Comparison of ENCODE assay signal across 8 cellular contexts in genomic region chr11:65262775-65263174, GRCh38. TPM values are rescaled to one million over a fixed set of nuclear protein-coding genes. Genes with fewer than 3 reads are reported as not detected.
A peak's percentile ranks its signal among the peaks of the same experiment; 100 is the strongest.
DNase-seq lines count a peak whose midpoint lies in the region; ATAC-seq and TF ChIP-seq lines count a peak whose summit lies in the region.

No MANE protein-coding gene starts in this region.

- H3K27ac ChIP-seq in CD4-positive, CD25-positive, alpha-beta regulatory T cell (ENCODE audit: insufficient read depth, low read length, poor library complexity, severe bottlenecking): peak overlapping the region; percentile 94

- H3K27me3 ChIP-seq in CD4-positive, CD25-positive, alpha-beta regulatory T cell (ENCODE audit: control insufficient read depth, insufficient read depth, low read length): no peaks in the 10 kb centered on the region

- intact Hi-C loops in natural killer cell (cut with micrococcal nuclease): no loop called here

- peak overlapping the region; percentile 92 for H3K4me3 ChIP-seq in CD4-positive, CD25-positive, alpha-beta regulatory T cell (ENCODE audit: low read depth, low read length)
- H3K4me3 ChIP-seq in LNCaP clone FGC (ENCODE audit: low read depth, low read length) (peak overlapping the region; percentile 89), cardiac fibroblast (replicated peaks in 1 of 2; ENCODE audit: low read depth in 2 of 2, low read length in 2 of 2) (peak overlapping the region; percentile 78 to 81)

- H3K4me1 Mint-ChIP-seq in CD4-positive, CD25-positive, alpha-beta regulatory T cell: peaks cover 20 to 51% (median 24%) of the 10 kb centered on the region in 4 donors
- peaks cover 19 to 37% of the 10 kb centered on the region in 2 donors for H3K4me1 Mint-ChIP-seq in natural killer cell

- DNase-seq in CD4-positive, CD25-positive, alpha-beta regulatory T cell: peak in 1 of 3 donors; percentile 17
- DNase-seq in LNCaP clone FGC (ENCODE audit: low read depth) (no peak), cardiac fibroblast (ENCODE audit: low read depth in 2 of 2) (no peak), natural killer cell (no peak), NCI-H2171 (lab: John Stamatoyannopoulos, UW) (no peak), GOT3 (lab: John Stamatoyannopoulos, UW) (no peak), NOMO-1 treated with DMSO at 0.1 percent for 48 hours (lab: John Stamatoyannopoulos, UW; ENCODE audit: unreplicated experiment) (no peak)

- H3K9me3 Mint-ChIP-seq in CD4-positive, CD25-positive, alpha-beta regulatory T cell: peaks cover 0 to 2% (median 0%) of the 10 kb centered on the region in 7 donors
- no peaks in the 10 kb centered on the region for H3K9me3 Mint-ChIP-seq in natural killer cell

- H3K4me3 Mint-ChIP-seq in CD4-positive, CD25-positive, alpha-beta regulatory T cell: peak overlapping the region; percentile 95 to 98 (median 95)
- peak overlapping the region; percentile 95 for H3K4me3 Mint-ChIP-seq in natural killer cell

- H3K27ac Mint-ChIP-seq in CD4-positive, CD25-positive, alpha-beta regulatory T cell: peak overlapping the region; percentile 94 to 98 (median 96)
- H3K27ac Mint-ChIP-seq in natural killer cell: peak overlapping the region; percentile 93 to 97

- peaks cover 21% of the 10 kb centered on the region for H3K4me1 ChIP-seq in CD4-positive, CD25-positive, alpha-beta regulatory T cell (ENCODE audit: control insufficient read depth, insufficient read depth, low read length, poor library complexity, severe bottlenecking)

- H3K9me3 ChIP-seq in CD4-positive, CD25-positive, alpha-beta regulatory T cell (ENCODE audit: control insufficient read depth in 2 of 2, low read length in 2 of 2): no peaks in the 10 kb centered on the region

- H3K36me3 Mint-ChIP-seq in CD4-positive, CD25-positive, alpha-beta regulatory T cell: no peaks in the 10 kb centered on the region
- H3K36me3 Mint-ChIP-seq in natural killer cell: no peaks in the 10 kb centered on the region

- TF ChIP-seq CTCF in LNCaP clone FGC (IDR thresholded peaks at IDR 0.05; ENCODE audit: control insufficient read depth, extremely low read depth, insufficient read depth): no peak
- no peak for TF ChIP-seq CTCF in cardiac fibroblast (IDR thresholded peaks at IDR 0.05; ENCODE audit: low read depth, low read length)
- TF ChIP-seq CTCF in natural killer cell (IDR thresholded peaks at IDR 0.05): no peak

- ATAC-seq in CD4-positive, CD25-positive, alpha-beta regulatory T cell (ENCODE audit: low read depth in 2 of 2): no peak
- no peak for ATAC-seq in natural killer cell
- ATAC-seq in GM19328 (IDR thresholded peaks at IDR 0.05; ENCODE audit: unreplicated experiment): no peak

- H3K36me3 ChIP-seq in CD4-positive, CD25-positive, alpha-beta regulatory T cell (ENCODE audit: control insufficient read depth, insufficient read depth, low read length): peaks cover 9% of the 10 kb centered on the region

- peaks cover under 1% of the 10 kb centered on the region for H3K27me3 Mint-ChIP-seq in CD4-positive, CD25-positive, alpha-beta regulatory T cell
- H3K27me3 Mint-ChIP-seq in natural killer cell (ENCODE audit: low read depth in 2 of 2): no peaks in the 10 kb centered on the region

RNA-seq across cellular contexts. Expression of gene POLA2, which starts 1.0 kb away (rescaled TPM):
- total RNA-seq in CD4-positive, CD25-positive, alpha-beta regulatory T cell: 25.7 TPM
- 10 to 100 TPM in 3 of 4 donors, 1 to 10 TPM in 1; 8.3 to 13.4 (median 12.8) TPM for polyA plus RNA-seq in CD4-positive, CD25-positive, alpha-beta regulatory T cell
- total RNA-seq in natural killer cell: 10 to 100 TPM; 21.2 to 24.2 (median 22.7) TPM

RNA-seq across cellular contexts. Expression of gene CDC42EP2, which starts 51.9 kb away (rescaled TPM):
- 1.9 TPM for total RNA-seq in CD4-positive, CD25-positive, alpha-beta regulatory T cell
- polyA plus RNA-seq in CD4-positive, CD25-positive, alpha-beta regulatory T cell: not detected
- 1 to 10 TPM; 1.4 to 1.5 (median 1.5) TPM for total RNA-seq in natural killer cell
